1 cellular context compared by ENCODE assay signal in the genomic region with DNA sequence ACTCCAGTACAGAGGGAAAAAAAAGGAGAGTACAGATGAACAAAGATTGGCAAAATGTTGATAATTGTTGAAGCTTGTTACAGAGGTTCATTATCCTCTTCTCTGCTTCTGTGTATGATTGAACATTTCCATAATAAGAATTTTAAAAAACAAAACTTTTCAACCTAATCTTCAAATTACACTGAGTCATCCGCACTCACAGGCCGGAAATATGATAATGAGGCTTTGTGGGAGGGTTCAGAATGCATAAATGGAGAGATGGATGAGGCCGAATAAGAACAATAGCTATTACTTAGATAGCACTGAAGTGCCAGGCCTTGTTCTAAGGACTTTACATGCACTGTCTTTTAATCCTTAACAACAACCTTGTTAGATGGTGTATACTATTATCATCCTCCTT.
A peak's percentile ranks its signal among the peaks of the same experiment; 100 is the strongest.
TF ChIP-seq lines count a peak whose summit lies in the region.

No MANE protein-coding gene starts in this region.

TF ChIP-seq in SK-N-SH, 30 proteins besides CTCF, POLR2A, EP300 and RAD21:
- TF ChIP-seq GABPA (IDR thresholded peaks at IDR 0.05; ENCODE audit: low read depth) = no peak
- no peak for TF ChIP-seq TEAD4 (IDR thresholded peaks at IDR 0.05; ENCODE audit: borderline replicate concordance, insufficient read depth)
- TF ChIP-seq JUND (IDR thresholded peaks at IDR 0.05) = peak; percentile 12; the same call in 1 of the 2 replicates
- peak; percentile 31; the same call in 1 of the 2 replicates for TF ChIP-seq FOSL2 (IDR thresholded peaks at IDR 0.05; ENCODE audit: borderline replicate concordance, low read depth)
- no peak for TF ChIP-seq TCF12 (IDR thresholded peaks at IDR 0.05)
- no peak for TF ChIP-seq EZH2phosphoT487 (IDR thresholded peaks at IDR 0.05; ENCODE audit: borderline replicate concordance, low read depth)
- no peak for TF ChIP-seq SIN3A (IDR thresholded peaks at IDR 0.05; ENCODE audit: borderline replicate concordance, low read depth, low read length)
- no peak for TF ChIP-seq NFIC (IDR thresholded peaks at IDR 0.05; ENCODE audit: borderline replicate concordance)
- TF ChIP-seq NRF1 (IDR thresholded peaks at IDR 0.05; ENCODE audit: low read depth, low read length) = no peak
- TF ChIP-seq USF1 (IDR thresholded peaks at IDR 0.05; ENCODE audit: borderline replicate concordance, low read depth) = no peak
- no peak for TF ChIP-seq RCOR1 (IDR thresholded peaks at IDR 0.05; ENCODE audit: low read length)
- TF ChIP-seq RXRA (IDR thresholded peaks at IDR 0.05; ENCODE audit: borderline replicate concordance, low read depth) = no peak
- TF ChIP-seq POLR2AphosphoS5 (IDR thresholded peaks at IDR 0.05; ENCODE audit: low read depth, low read length) = no peak
- TF ChIP-seq SMC3 (IDR thresholded peaks at IDR 0.05; ENCODE audit: low read depth, low read length) = no peak
- TF ChIP-seq, protein P1, sequence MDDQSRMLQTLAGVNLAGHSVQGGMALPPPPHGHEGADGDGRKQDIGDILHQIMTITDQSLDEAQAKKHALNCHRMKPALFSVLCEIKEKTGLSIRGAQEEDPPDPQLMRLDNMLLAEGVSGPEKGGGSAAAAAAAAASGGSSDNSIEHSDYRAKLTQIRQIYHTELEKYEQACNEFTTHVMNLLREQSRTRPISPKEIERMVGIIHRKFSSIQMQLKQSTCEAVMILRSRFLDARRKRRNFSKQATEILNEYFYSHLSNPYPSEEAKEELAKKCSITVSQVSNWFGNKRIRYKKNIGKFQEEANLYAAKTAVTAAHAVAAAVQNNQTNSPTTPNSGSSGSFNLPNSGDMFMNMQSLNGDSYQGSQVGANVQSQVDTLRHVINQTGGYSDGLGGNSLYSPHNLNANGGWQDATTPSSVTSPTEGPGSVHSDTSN (IDR thresholded peaks at IDR 0.05) = no peak
